Comparison of ENCODE assay signal across 8 cellular contexts in the genomic region with DNA sequence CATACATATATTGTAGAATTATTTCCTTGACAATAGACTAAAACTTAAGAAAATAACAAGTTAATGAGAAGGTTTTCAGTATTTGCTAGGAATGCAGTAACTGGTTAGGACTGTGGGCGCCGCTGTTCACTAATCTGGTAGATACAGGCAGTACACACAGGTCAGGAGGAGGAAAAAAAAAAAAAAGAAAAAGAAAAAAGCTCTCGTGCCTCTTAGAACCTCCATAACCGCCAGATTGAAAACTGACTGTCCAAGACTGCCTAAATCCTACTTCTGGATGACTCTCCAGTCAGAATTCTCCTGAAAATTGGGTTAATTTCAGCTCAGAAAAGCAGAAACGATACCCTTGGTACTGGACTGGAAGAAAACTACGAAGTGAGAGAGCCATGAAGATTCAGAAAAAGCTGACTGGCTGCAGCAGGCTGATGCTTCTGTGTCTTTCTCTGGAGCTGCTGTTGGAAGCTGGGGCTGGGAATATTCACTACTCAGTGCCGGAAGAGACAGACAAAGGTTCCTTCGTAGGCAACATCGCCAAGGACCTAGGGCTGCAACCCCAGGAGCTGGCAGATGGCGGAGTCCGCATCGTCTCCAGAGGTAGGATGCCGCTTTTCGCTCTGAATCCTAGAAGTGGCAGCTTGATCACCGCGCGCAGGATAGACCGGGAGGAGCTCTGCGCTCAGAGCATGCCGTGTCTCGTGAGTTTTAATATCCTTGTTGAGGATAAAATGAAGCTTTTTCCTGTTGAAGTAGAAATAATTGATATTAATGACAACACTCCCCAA. TPM values are rescaled to one million over a fixed set of nuclear protein-coding genes. Genes with fewer than 3 reads are reported as not detected.
A peak's percentile ranks its signal among the peaks of the same experiment; 100 is the strongest.
DNase-seq lines count a peak whose midpoint lies in the region; ATAC-seq and TF ChIP-seq lines count a peak whose summit lies in the region.

A gene (plus strand): TSS at position 216 of the 782 bp plus-strand sequence.

- H3K4me3 ChIP-seq in LNCaP clone FGC (ENCODE audit: low read depth, low read length): peak within 1 kb of the TSS; percentile 52
- H3K4me3 ChIP-seq in lower lobe of right lung: no peak within 1 kb of the TSS
- no peak within 1 kb of the TSS for H3K4me3 ChIP-seq in stomach

- H3K4me1 ChIP-seq in lower lobe of right lung (no peaks in the 10 kb centered on the region), stomach (no peaks in the 10 kb centered on the region)

- TF ChIP-seq CTCF in LNCaP clone FGC (IDR thresholded peaks at IDR 0.05; ENCODE audit: control insufficient read depth, extremely low read depth, insufficient read depth) (peak; percentile 68), lower lobe of right lung (IDR thresholded peaks at IDR 0.05) (peak; percentile 21), stomach (IDR thresholded peaks at IDR 0.05) (no peak)

- peak; percentile 39 to 48 for ATAC-seq in activated T-cell treated with anti-CD3 and anti-CD28 coated beads, Interleukin-2, amount 50 U/mL, for 72 hours (replicated peaks in 1 of 2)
- ATAC-seq in lower lobe of right lung (no peak), GM18870 (IDR thresholded peaks at IDR 0.05; ENCODE audit: unreplicated experiment) (no peak), HG03571 (IDR thresholded peaks at IDR 0.05; ENCODE audit: unreplicated experiment) (no peak)

- peaks cover 18% of the 10 kb centered on the region for H3K9me3 ChIP-seq in lower lobe of right lung
- peaks cover 25 to 97% (median 87%) of the 10 kb centered on the region in 4 donors for H3K9me3 ChIP-seq in stomach

- intact Hi-C loops in lower lobe of right lung (cut with DNase I): no loop called here
- intact Hi-C loops in stomach (cut with DNase I; ENCODE audit: low total_unique reads): no loop called here

- H3K27ac Mint-ChIP-seq in activated naive CD8-positive, alpha-beta T cell: no peak within 1 kb of the TSS
- no peak within 1 kb of the TSS for H3K27ac Mint-ChIP-seq in activated naive CD8-positive, alpha-beta T cell treated with anti-CD3 and anti-CD28 coated beads for 36 hours
- H3K27ac Mint-ChIP-seq in activated T-cell treated with anti-CD3 and anti-CD28 coated beads, Interleukin-2, amount 50 U/mL, for 72 hours: no peak within 1 kb of the TSS

- 22 to 32% (median 27%) methylated on average over 21 of the region's 21 CpGs for WGBS in stomach, 5 donors

- no peak for TF ChIP-seq POLR2A in stomach (IDR thresholded peaks at IDR 0.05)

- no peak within 1 kb of the TSS for H3K27ac ChIP-seq in lower lobe of right lung
- no peak within 1 kb of the TSS for H3K27ac ChIP-seq in stomach

- H3K36me3 ChIP-seq in lower lobe of right lung (no peaks in the 10 kb centered on the region), stomach (peaks cover 0 to 5% (median 0%) of the 10 kb centered on the region in 4 donors)

- no peak for DNase-seq in activated naive CD8-positive, alpha-beta T cell treated with anti-CD3 and anti-CD28 coated beads for 36 hours
- peak; percentile 27 for DNase-seq in LNCaP clone FGC (ENCODE audit: low read depth)
- DNase-seq in activated T-cell treated with anti-CD3 and anti-CD28 coated beads, Interleukin-2, amount 50 U/mL, for 72 hours: peak; percentile 15 to 39
- DNase-seq in lower lobe of right lung: no peak
- no peak for DNase-seq in stomach

- peak within 1 kb of the TSS; percentile 32 for H3K4me3 Mint-ChIP-seq in activated naive CD8-positive, alpha-beta T cell
- H3K4me3 Mint-ChIP-seq in activated naive CD8-positive, alpha-beta T cell treated with anti-CD3 and anti-CD28 coated beads for 36 hours: no peak within 1 kb of the TSS
- H3K4me3 Mint-ChIP-seq in activated T-cell treated with anti-CD3 and anti-CD28 coated beads, Interleukin-2, amount 50 U/mL, for 72 hours: peak within 1 kb of the TSS; percentile 49 to 58

- peaks cover 58% of the 10 kb centered on the region for H3K27me3 Mint-ChIP-seq in activated naive CD8-positive, alpha-beta T cell
- H3K27me3 Mint-ChIP-seq in activated naive CD8-positive, alpha-beta T cell treated with anti-CD3 and anti-CD28 coated beads for 36 hours: peaks cover 84% of the 10 kb centered on the region
- H3K27me3 Mint-ChIP-seq in activated T-cell treated with anti-CD3 and anti-CD28 coated beads, Interleukin-2, amount 50 U/mL, for 72 hours (ENCODE audit: low read depth): peaks cover 49% of the 10 kb centered on the region

- peaks cover 9% of the 10 kb centered on the region for H3K4me1 Mint-ChIP-seq in activated naive CD8-positive, alpha-beta T cell (ENCODE audit: low read depth)
- H3K4me1 Mint-ChIP-seq in activated naive CD8-positive, alpha-beta T cell treated with anti-CD3 and anti-CD28 coated beads for 36 hours: peaks cover 6% of the 10 kb centered on the region
- H3K4me1 Mint-ChIP-seq in activated T-cell treated with anti-CD3 and anti-CD28 coated beads, Interleukin-2, amount 50 U/mL, for 72 hours (ENCODE audit: low read depth): peaks cover 12% of the 10 kb centered on the region

- TF ChIP-seq EP300 in stomach (IDR thresholded peaks at IDR 0.05): no peak

- peaks cover 20% of the 10 kb centered on the region for H3K9me3 Mint-ChIP-seq in activated naive CD8-positive, alpha-beta T cell (ENCODE audit: low read depth)
- peaks cover 32% of the 10 kb centered on the region for H3K9me3 Mint-ChIP-seq in activated naive CD8-positive, alpha-beta T cell treated with anti-CD3 and anti-CD28 coated beads for 36 hours
- peaks cover 6 to 15% of the 10 kb centered on the region in 2 donors for H3K9me3 Mint-ChIP-seq in activated T-cell treated with anti-CD3 and anti-CD28 coated beads, Interleukin-2, amount 50 U/mL, for 72 hours

- H3K27me3 ChIP-seq in lower lobe of right lung (ENCODE audit: low read depth) (peaks cover 22% of the 10 kb centered on the region), stomach (peaks cover 0 to 70% (median 28%) of the 10 kb centered on the region in 3 donors)

- peaks cover 36% of the 10 kb centered on the region for H3K36me3 Mint-ChIP-seq in activated naive CD8-positive, alpha-beta T cell
- H3K36me3 Mint-ChIP-seq in activated naive CD8-positive, alpha-beta T cell treated with anti-CD3 and anti-CD28 coated beads for 36 hours: peaks cover 32% of the 10 kb centered on the region
- H3K36me3 Mint-ChIP-seq in activated T-cell treated with anti-CD3 and anti-CD28 coated beads, Interleukin-2, amount 50 U/mL, for 72 hours (ENCODE audit: insufficient read depth in 2 of 2): peaks cover 18 to 23% of the 10 kb centered on the region in 2 donors

RNA-seq across cellular contexts. Expression of the gene that starts here (rescaled TPM):
- not detected for total RNA-seq in activated naive CD8-positive, alpha-beta T cell treated with anti-CD3 and anti-CD28 coated beads for 36 hours
- total RNA-seq in activated T-cell treated with anti-CD3 and anti-CD28 coated beads, Interleukin-2, amount 50 U/mL, for 72 hours: under 1 TPM; 0.05 TPM
- 0.53 TPM for total RNA-seq in lower lobe of right lung
- total RNA-seq in stomach: under 1 TPM in 1 of 5 donors, not detected in 4; 0.18 TPM
- polyA plus RNA-seq in stomach: under 1 TPM in 1 of 3 donors, not detected in 2; 0.13 TPM

Comparison
In these comparisons a context has a peak if more than half of its experiments do, and no peak if none do; other contexts are left out.
1. Peak in DNase-seq and ATAC-seq in activated T-cell treated with anti-CD3 and anti-CD28 coated beads, Interleukin-2, amount 50 U/mL, for 72 hours; RNA of the gene not detected or under 1 TPM.
2. CTCF ChIP-seq: peak in LNCaP clone FGC (single experiment) and lower lobe of right lung (single experiment); none in stomach (0 of 7).